2 cellular contexts compared by ENCODE assay signal in the genomic region with DNA sequence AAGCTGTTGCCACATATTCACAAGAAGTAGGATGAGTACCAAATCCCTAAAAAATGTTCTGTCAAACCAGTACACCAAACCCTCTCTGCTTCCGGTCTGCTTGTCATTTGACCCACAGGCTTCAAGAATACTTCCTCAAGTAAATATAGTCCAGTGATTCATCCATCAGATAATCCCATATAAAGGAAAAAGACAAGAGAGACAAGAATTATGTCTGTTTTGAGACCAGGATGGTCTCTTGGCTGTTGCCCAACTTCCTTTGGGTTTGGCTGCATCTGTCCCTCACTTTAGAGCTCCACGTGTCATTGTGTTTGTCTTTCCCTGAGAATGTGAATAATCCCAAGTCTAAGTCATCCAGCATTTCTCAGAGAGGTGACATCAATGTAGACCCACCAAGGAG.
A peak's percentile ranks its signal among the peaks of the same experiment; 100 is the strongest.
TF ChIP-seq lines count a peak whose summit lies in the region.

No MANE protein-coding gene starts in this region.

TF ChIP-seq in SK-N-SH, 30 proteins besides CTCF, POLR2A, EP300 and RAD21:
- TF ChIP-seq TEAD4 (IDR thresholded peaks at IDR 0.05; ENCODE audit: borderline replicate concordance, insufficient read depth) (peak; percentile 64), MEF2A (IDR thresholded peaks at IDR 0.05; ENCODE audit: borderline replicate concordance, low read depth) (peak; percentile 82), EZH2phosphoT487 (IDR thresholded peaks at IDR 0.05; ENCODE audit: borderline replicate concordance, low read depth) (no peak), FOXM1 (IDR thresholded peaks at IDR 0.05; ENCODE audit: low read depth) (peak; percentile 54; the same call in 1 of the 2 replicates), JUND (IDR thresholded peaks at IDR 0.05) (peak; percentile 79), TCF12 (IDR thresholded peaks at IDR 0.05) (peak; percentile 71), FOXJ3 (CRISPR knock-in tag; IDR thresholded peaks at IDR 0.05) (no peak), GABPA (IDR thresholded peaks at IDR 0.05; ENCODE audit: low read depth) (peak; percentile 51; the same call in 1 of the 2 replicates), YY1 (IDR thresholded peaks at IDR 0.05; ENCODE audit: low read depth) (no peak), POLR2AphosphoS5 (IDR thresholded peaks at IDR 0.05; ENCODE audit: low read depth, low read length) (peak; percentile 44; the same call in 1 of the 2 replicates), FOSL2 (IDR thresholded peaks at IDR 0.05; ENCODE audit: borderline replicate concordance, low read depth) (peak; percentile 58; the same call in 1 of the 2 replicates), MXI1 (IDR thresholded peaks at IDR 0.05; ENCODE audit: low read depth, low read length) (no peak), ELF1 (IDR thresholded peaks at IDR 0.05) (no peak), NFIC (IDR thresholded peaks at IDR 0.05; ENCODE audit: borderline replicate concordance) (peak; percentile 86), SMC3 (IDR thresholded peaks at IDR 0.05; ENCODE audit: low read depth, low read length) (no peak)
- TF ChIP-seq, protein P1, sequence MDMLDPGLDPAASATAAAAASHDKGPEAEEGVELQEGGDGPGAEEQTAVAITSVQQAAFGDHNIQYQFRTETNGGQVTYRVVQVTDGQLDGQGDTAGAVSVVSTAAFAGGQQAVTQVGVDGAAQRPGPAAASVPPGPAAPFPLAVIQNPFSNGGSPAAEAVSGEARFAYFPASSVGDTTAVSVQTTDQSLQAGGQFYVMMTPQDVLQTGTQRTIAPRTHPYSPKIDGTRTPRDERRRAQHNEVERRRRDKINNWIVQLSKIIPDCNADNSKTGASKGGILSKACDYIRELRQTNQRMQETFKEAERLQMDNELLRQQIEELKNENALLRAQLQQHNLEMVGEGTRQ (IDR thresholded peaks at IDR 0.05; ENCODE audit: borderline replicate concordance, low read depth, low read length) = no peak
- TF ChIP-seq, protein P2, sequence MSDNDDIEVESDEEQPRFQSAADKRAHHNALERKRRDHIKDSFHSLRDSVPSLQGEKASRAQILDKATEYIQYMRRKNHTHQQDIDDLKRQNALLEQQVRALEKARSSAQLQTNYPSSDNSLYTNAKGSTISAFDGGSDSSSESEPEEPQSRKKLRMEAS (IDR thresholded peaks at IDR 0.05; ENCODE audit: low read depth) = peak; percentile 60
- TF ChIP-seq, protein P3, sequence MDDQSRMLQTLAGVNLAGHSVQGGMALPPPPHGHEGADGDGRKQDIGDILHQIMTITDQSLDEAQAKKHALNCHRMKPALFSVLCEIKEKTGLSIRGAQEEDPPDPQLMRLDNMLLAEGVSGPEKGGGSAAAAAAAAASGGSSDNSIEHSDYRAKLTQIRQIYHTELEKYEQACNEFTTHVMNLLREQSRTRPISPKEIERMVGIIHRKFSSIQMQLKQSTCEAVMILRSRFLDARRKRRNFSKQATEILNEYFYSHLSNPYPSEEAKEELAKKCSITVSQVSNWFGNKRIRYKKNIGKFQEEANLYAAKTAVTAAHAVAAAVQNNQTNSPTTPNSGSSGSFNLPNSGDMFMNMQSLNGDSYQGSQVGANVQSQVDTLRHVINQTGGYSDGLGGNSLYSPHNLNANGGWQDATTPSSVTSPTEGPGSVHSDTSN (IDR thresholded peaks at IDR 0.05) = peak; percentile 91

TF ChIP-seq in WTC11, 78 proteins besides CTCF, POLR2A, EP300 and RAD21:
- TF ChIP-seq, protein P4, sequence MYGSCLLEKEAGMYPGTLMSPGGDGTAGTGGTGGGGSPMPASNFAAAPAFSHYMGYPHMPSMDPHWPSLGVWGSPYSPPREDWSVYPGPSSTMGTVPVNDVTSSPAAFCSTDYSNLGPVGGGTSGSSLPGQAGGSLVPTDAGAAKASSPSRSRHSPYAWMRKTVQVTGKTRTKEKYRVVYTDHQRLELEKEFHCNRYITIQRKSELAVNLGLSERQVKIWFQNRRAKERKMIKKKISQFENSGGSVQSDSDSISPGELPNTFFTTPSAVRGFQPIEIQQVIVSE (CRISPR knock-in tag; IDR thresholded peaks at IDR 0.05; ENCODE audit: borderline replicate concordance) = no peak
- TF ChIP-seq, protein P1 (CRISPR knock-in tag; IDR thresholded peaks at IDR 0.05) = no peak
- no peak for TF ChIP-seq ZNF263 (CRISPR knock-in tag; IDR thresholded peaks at IDR 0.05; ENCODE audit: low read depth)
TF ChIP-seq in WTC11: peak in this region for 0.
